Comparison of ENCODE assay signal across 8 cellular contexts in the genomic region with DNA sequence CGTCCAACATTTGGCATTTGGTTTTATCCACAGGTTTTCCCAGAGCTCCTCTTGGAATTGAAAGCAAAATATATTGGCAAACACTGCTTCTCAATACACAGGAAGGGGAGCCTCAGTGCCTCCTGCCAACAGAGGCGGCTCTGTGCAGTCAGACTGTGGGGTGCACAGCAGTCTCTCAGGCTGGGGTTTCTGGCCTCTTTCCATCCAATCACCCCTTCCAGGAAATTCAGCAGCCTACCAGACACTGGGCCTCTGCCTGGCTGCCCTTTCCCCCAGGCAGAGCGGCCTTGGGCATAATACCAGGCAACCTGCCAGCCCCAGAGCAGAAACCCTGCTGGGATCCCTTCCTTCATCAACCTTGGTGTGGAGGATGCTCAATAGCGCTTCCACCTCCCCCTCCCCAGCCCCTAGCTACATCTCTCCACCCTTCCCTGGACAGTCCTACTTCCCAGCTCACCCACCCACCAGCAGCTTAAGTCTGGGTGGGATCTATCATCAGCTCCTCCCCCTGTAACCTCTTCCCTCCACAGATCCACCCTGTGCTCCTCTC. TPM values are rescaled to one million over a fixed set of nuclear protein-coding genes. Genes with fewer than 3 reads are reported as not detected.
A peak's percentile ranks its signal among the peaks of the same experiment; 100 is the strongest.
DNase-seq lines count a peak whose midpoint lies in the region; ATAC-seq and TF ChIP-seq lines count a peak whose summit lies in the region.

No MANE protein-coding gene starts in this region.

- ATAC-seq in Right ventricle myocardium inferior (peak; percentile 51), lung (ENCODE audit: insufficient read depth, low FRiP score) (no peak), thoracic aorta (ENCODE audit: insufficient number of reproducible peaks, low FRiP score, low read depth) (no peak), GM19463 (IDR thresholded peaks at IDR 0.05; ENCODE audit: unreplicated experiment) (no peak), HG03565 (IDR thresholded peaks at IDR 0.05; ENCODE audit: unreplicated experiment) (no peak)

- intact Hi-C loops in Right ventricle myocardium inferior (cut with DNase I) = no loop called here
- intact Hi-C loops in cardiac septum (cut with DNase I) = loop anchor here (5.0 kb wide), 1 partner anchor 86 kb away; the partner anchor contains the start of gene CELF1

- H3K27ac ChIP-seq in lung (ENCODE audit: low read depth in 1 of 2, low read length in 1 of 2) (peak overlapping the region; percentile 61 to 80), thoracic aorta (peak overlapping the region; percentile 34 to 52)

- in situ Hi-C loops in astrocyte of the spinal cord (cut with HindIII; ENCODE audit: low sequenced_read_pairs) = no loop called here

- DNase-seq in Right ventricle myocardium inferior (ENCODE audit: missing footprints) = peak; percentile 76
- DNase-seq in cardiac septum (ENCODE audit: low spot score) = no peak
- DNase-seq in astrocyte of the spinal cord (ENCODE audit: low read depth, low spot score) = peak; percentile 79
- DNase-seq in lung (ENCODE audit: low spot score) = no peak
- no peak for DNase-seq in thoracic aorta (ENCODE audit: low spot score)
- DNase-seq in iPS-NIHi7 (ENCODE audit: extremely low spot score) = no peak

- H3K4me3 ChIP-seq in astrocyte of the spinal cord (ENCODE audit: low read depth, low read length) = no peak overlapping the region
- no peak overlapping the region for H3K4me3 ChIP-seq in lung
- peak overlapping the region; percentile 30 for H3K4me3 ChIP-seq in thoracic aorta

- WGBS in lung, 2 donors = 47 to 82% methylated on average over 4 of the region's 4 CpGs

- peaks cover 20 to 31% of the 10 kb centered on the region in 2 donors for H3K36me3 ChIP-seq in lung (ENCODE audit: control insufficient read depth in 2 of 2, insufficient read depth in 2 of 2, low read length in 2 of 2)
- peaks cover 13% of the 10 kb centered on the region for H3K36me3 ChIP-seq in thoracic aorta

- H3K4me1 ChIP-seq in lung (ENCODE audit: control insufficient read depth in 2 of 2, insufficient read depth in 2 of 2, low read length in 2 of 2) (peaks cover 7 to 18% of the 10 kb centered on the region in 2 donors), thoracic aorta (ENCODE audit: control insufficient read depth in 1 of 2, low read depth in 2 of 2) (peaks cover 15 to 34% of the 10 kb centered on the region in 2 donors)

- H3K27me3 ChIP-seq in lung (ENCODE audit: control insufficient read depth, insufficient read depth) (no peaks in the 10 kb centered on the region), thoracic aorta (replicated peaks; ENCODE audit: insufficient read depth) (no peaks in the 10 kb centered on the region)

- no peaks in the 10 kb centered on the region for H3K9me3 ChIP-seq in lung (ENCODE audit: control insufficient read depth in 2 of 2, insufficient read depth in 1 of 2, low read length in 1 of 2)
- H3K9me3 ChIP-seq in thoracic aorta = no peaks in the 10 kb centered on the region

- no peak for TF ChIP-seq CTCF in astrocyte of the spinal cord (IDR thresholded peaks at IDR 0.05; ENCODE audit: low read depth, low read length)
- no peak for TF ChIP-seq CTCF in lung (IDR thresholded peaks at IDR 0.05; ENCODE audit: control extremely low read depth, extremely low read depth)
- no peak for TF ChIP-seq CTCF in thoracic aorta (IDR thresholded peaks at IDR 0.05)

RNA-seq across cellular contexts. Expression of gene RAPSN, which starts 17.8 kb away (rescaled TPM):
- total RNA-seq in Right ventricle myocardium inferior (7.0 TPM), cardiac septum (3.7 TPM), lung (1 to 10 TPM in 1 of 2 donors, not detected in 1; 1.5 TPM), thoracic aorta (under 1 TPM in 1 of 2 donors, not detected in 1; 0.41 TPM)
- under 1 TPM; 0.38 to 0.49 TPM for polyA plus RNA-seq in lung

RNA-seq across cellular contexts. Expression of gene PSMC3, which starts 40.5 kb away (rescaled TPM):
- total RNA-seq in Right ventricle myocardium inferior (160 TPM), cardiac septum (132 TPM), lung (100 to 1,000 TPM in 1 of 2 donors, 10 to 100 TPM in 1; 61.6 to 137 TPM), thoracic aorta (100 to 1,000 TPM; 122 to 160 TPM)
- polyA plus RNA-seq in lung = 100 to 1,000 TPM; 145 to 192 TPM

RNA-seq across cellular contexts. Expression of gene SLC39A13, which starts 58.4 kb away (rescaled TPM):
- total RNA-seq in Right ventricle myocardium inferior = 35.0 TPM
- total RNA-seq in cardiac septum = 72.2 TPM
- total RNA-seq in lung = 10 to 100 TPM; 31.8 to 83.8 TPM
- polyA plus RNA-seq in lung = 10 to 100 TPM; 67.5 to 82.2 TPM
- 100 to 1,000 TPM in 1 of 2 donors, 10 to 100 TPM in 1; 97.7 to 163 TPM for total RNA-seq in thoracic aorta

Comparison
In these comparisons a context has a peak if more than half of its experiments do, and no peak if none do; other contexts are left out.
1. DNase-seq: peak in Right ventricle myocardium inferior (single experiment) and astrocyte of the spinal cord (single experiment); none in cardiac septum (single experiment), lung (single experiment), thoracic aorta (single experiment) and iPS-NIHi7 (single experiment).